Comparison of ENCODE assay signal across 1 cellular context in the genomic region with DNA sequence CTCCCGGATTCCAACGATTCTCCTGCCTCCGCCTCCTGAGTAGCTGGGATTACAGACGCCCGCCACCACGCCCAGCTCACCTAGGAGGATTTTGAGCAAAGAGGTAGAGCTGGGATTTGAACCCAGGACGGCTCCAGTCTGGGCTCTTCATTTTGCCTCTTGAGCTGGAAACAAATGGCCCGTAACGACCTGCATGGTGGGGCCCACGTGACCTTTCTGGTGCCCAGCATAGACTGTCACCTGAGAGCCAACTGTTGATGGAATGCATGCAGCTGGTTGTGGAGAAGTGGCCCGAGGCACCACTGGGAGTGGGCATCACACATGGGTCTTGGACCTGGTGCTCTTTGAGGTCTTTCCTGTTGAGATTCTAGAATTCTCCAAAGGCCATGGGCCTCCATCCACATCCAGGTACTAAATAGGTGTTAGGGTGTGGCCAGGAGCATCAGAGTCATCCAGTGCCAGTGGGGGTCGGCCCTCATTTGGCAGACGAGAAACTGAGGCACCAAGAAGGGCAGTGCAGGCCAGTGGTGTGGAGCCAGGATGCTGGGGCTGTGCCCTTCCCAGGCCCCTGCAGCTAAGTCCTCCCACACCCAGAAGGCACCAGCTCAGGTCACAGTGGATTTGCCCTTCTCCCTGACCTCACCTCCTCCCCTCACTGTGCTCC.
TF ChIP-seq lines count a peak whose summit lies in the region.

No MANE protein-coding gene starts in this region.

TF ChIP-seq in HEK293, 187 proteins besides CTCF, POLR2A, EP300 and RAD21 (continued from another document and continues in another):
- TF ChIP-seq ZNF341 (tag by site-specific recombination; IDR thresholded peaks at IDR 0.05; ENCODE audit: low read depth) (peak; percentile 82), ZBTB7A (tag by site-specific recombination; IDR thresholded peaks at IDR 0.05; ENCODE audit: low read depth) (no peak), ZFP41 (tag by site-specific recombination; IDR thresholded peaks at IDR 0.05; ENCODE audit: borderline replicate concordance) (no peak), ZNF658 (tag by site-specific recombination; IDR thresholded peaks at IDR 0.05) (no peak), ZNF354C (tag by site-specific recombination; IDR thresholded peaks at IDR 0.05; ENCODE audit: borderline replicate concordance, low read depth) (no peak), ZNF23 (tag by site-specific recombination; IDR thresholded peaks at IDR 0.05; ENCODE audit: borderline replicate concordance) (no peak), ZNF221 (tag by site-specific recombination; IDR thresholded peaks at IDR 0.05; ENCODE audit: borderline replicate concordance) (no peak), ZNF324 (tag by site-specific recombination; IDR thresholded peaks at IDR 0.05) (no peak), MYNN (tag by site-specific recombination; IDR thresholded peaks at IDR 0.05; ENCODE audit: borderline replicate concordance) (no peak), ZIC2 (tag by site-specific recombination; IDR thresholded peaks at IDR 0.05) (no peak), ZSCAN23 (tag by site-specific recombination; IDR thresholded peaks at IDR 0.05) (no peak), ZNF654 (tag by site-specific recombination; IDR thresholded peaks at IDR 0.05; ENCODE audit: low read depth) (no peak), ZNF76 (tag by site-specific recombination; IDR thresholded peaks at IDR 0.05; ENCODE audit: borderline replicate concordance, low read depth) (no peak), ZNF24 (tag by site-specific recombination; IDR thresholded peaks at IDR 0.05) (no peak), BCL11A (tag by site-specific recombination; IDR thresholded peaks at IDR 0.05; ENCODE audit: low read depth) (no peak), IKZF3 (tag by site-specific recombination; IDR thresholded peaks at IDR 0.05) (0 out of 2 replicates have a peak, but pooled peaks have one; percentile 11), WT1 (tag by site-specific recombination; IDR thresholded peaks at IDR 0.05) (no peak), SCRT1 (tag by site-specific recombination; IDR thresholded peaks at IDR 0.05; ENCODE audit: borderline replicate concordance) (0 out of 2 replicates have a peak, but pooled peaks have one; percentile 9), ZNF426 (tag by site-specific recombination; IDR thresholded peaks at IDR 0.05) (no peak), ZNF248 (tag by site-specific recombination; IDR thresholded peaks at IDR 0.05) (no peak), ZNF561 (tag by site-specific recombination; IDR thresholded peaks at IDR 0.05; ENCODE audit: borderline replicate concordance) (no peak), EGR2 (tag by site-specific recombination; IDR thresholded peaks at IDR 0.05; ENCODE audit: low read depth) (no peak), ZEB2 (tag by site-specific recombination; IDR thresholded peaks at IDR 0.05) (peak; percentile 63), ZNF37A (tag by site-specific recombination; IDR thresholded peaks at IDR 0.05) (no peak), ZNF423 (tag by site-specific recombination; IDR thresholded peaks at IDR 0.05) (no peak)
- TF ChIP-seq, protein P1, sequence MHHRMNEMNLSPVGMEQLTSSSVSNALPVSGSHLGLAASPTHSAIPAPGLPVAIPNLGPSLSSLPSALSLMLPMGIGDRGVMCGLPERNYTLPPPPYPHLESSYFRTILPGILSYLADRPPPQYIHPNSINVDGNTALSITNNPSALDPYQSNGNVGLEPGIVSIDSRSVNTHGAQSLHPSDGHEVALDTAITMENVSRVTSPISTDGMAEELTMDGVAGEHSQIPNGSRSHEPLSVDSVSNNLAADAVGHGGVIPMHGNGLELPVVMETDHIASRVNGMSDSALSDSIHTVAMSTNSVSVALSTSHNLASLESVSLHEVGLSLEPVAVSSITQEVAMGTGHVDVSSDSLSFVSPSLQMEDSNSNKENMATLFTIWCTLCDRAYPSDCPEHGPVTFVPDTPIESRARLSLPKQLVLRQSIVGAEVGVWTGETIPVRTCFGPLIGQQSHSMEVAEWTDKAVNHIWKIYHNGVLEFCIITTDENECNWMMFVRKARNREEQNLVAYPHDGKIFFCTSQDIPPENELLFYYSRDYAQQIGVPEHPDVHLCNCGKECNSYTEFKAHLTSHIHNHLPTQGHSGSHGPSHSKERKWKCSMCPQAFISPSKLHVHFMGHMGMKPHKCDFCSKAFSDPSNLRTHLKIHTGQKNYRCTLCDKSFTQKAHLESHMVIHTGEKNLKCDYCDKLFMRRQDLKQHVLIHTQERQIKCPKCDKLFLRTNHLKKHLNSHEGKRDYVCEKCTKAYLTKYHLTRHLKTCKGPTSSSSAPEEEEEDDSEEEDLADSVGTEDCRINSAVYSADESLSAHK (tag by site-specific recombination; IDR thresholded peaks at IDR 0.05) = no peak
- TF ChIP-seq, protein P2, sequence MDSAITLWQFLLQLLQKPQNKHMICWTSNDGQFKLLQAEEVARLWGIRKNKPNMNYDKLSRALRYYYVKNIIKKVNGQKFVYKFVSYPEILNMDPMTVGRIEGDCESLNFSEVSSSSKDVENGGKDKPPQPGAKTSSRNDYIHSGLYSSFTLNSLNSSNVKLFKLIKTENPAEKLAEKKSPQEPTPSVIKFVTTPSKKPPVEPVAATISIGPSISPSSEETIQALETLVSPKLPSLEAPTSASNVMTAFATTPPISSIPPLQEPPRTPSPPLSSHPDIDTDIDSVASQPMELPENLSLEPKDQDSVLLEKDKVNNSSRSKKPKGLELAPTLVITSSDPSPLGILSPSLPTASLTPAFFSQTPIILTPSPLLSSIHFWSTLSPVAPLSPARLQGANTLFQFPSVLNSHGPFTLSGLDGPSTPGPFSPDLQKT (IDR thresholded peaks at IDR 0.05; ENCODE audit: borderline replicate concordance, low read depth, low read length) = no peak
- TF ChIP-seq, protein P3, sequence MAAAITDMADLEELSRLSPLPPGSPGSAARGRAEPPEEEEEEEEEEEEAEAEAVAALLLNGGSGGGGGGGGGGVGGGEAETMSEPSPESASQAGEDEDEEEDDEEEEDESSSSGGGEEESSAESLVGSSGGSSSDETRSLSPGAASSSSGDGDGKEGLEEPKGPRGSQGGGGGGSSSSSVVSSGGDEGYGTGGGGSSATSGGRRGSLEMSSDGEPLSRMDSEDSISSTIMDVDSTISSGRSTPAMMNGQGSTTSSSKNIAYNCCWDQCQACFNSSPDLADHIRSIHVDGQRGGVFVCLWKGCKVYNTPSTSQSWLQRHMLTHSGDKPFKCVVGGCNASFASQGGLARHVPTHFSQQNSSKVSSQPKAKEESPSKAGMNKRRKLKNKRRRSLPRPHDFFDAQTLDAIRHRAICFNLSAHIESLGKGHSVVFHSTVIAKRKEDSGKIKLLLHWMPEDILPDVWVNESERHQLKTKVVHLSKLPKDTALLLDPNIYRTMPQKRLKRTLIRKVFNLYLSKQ (tag by site-specific recombination; IDR thresholded peaks at IDR 0.05; ENCODE audit: borderline replicate concordance) = no peak
- TF ChIP-seq, protein P4, sequence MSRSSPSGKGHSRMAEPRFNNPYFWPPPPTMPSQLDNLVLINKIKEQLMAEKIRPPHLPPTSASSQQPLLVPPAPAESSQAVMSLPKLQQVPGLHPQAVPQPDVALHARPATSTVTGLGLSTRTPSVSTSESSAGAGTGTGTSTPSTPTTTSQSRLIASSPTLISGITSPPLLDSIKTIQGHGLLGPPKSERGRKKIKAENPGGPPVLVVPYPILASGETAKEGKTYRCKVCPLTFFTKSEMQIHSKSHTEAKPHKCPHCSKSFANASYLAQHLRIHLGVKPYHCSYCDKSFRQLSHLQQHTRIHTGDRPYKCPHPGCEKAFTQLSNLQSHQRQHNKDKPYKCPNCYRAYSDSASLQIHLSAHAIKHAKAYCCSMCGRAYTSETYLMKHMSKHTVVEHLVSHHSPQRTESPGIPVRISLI (tag by site-specific recombination; IDR thresholded peaks at IDR 0.05) = peak; percentile 5; the same call in 1 of the 2 replicates
- TF ChIP-seq, protein P5, sequence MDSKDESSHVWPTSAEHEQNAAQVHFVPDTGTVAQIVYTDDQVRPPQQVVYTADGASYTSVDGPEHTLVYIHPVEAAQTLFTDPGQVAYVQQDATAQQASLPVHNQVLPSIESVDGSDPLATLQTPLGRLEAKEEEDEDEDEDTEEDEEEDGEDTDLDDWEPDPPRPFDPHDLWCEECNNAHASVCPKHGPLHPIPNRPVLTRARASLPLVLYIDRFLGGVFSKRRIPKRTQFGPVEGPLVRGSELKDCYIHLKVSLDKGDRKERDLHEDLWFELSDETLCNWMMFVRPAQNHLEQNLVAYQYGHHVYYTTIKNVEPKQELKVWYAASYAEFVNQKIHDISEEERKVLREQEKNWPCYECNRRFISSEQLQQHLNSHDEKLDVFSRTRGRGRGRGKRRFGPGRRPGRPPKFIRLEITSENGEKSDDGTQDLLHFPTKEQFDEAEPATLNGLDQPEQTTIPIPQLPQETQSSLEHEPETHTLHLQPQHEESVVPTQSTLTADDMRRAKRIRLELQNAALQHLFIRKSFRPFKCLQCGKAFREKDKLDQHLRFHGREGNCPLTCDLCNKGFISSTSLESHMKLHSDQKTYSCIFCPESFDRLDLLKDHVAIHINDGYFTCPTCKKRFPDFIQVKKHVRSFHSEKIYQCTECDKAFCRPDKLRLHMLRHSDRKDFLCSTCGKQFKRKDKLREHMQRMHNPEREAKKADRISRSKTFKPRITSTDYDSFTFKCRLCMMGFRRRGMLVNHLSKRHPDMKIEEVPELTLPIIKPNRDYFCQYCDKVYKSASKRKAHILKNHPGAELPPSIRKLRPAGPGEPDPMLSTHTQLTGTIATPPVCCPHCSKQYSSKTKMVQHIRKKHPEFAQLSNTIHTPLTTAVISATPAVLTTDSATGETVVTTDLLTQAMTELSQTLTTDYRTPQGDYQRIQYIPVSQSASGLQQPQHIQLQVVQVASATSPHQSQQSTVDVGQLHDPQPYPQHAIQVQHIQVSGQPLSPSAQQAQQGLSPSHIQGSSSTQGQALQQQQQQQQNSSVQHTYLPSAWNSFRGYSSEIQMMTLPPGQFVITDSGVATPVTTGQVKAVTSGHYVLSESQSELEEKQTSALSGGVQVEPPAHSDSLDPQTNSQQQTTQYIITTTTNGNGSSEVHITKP (tag by site-specific recombination; IDR thresholded peaks at IDR 0.05) = peak; percentile 75
- TF ChIP-seq, protein P6, sequence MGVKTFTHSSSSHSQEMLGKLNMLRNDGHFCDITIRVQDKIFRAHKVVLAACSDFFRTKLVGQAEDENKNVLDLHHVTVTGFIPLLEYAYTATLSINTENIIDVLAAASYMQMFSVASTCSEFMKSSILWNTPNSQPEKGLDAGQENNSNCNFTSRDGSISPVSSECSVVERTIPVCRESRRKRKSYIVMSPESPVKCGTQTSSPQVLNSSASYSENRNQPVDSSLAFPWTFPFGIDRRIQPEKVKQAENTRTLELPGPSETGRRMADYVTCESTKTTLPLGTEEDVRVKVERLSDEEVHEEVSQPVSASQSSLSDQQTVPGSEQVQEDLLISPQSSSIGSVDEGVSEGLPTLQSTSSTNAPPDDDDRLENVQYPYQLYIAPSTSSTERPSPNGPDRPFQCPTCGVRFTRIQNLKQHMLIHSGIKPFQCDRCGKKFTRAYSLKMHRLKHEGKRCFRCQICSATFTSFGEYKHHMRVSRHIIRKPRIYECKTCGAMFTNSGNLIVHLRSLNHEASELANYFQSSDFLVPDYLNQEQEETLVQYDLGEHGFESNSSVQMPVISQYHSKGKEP (tag by site-specific recombination; IDR thresholded peaks at IDR 0.05) = no peak
- TF ChIP-seq, protein P7, sequence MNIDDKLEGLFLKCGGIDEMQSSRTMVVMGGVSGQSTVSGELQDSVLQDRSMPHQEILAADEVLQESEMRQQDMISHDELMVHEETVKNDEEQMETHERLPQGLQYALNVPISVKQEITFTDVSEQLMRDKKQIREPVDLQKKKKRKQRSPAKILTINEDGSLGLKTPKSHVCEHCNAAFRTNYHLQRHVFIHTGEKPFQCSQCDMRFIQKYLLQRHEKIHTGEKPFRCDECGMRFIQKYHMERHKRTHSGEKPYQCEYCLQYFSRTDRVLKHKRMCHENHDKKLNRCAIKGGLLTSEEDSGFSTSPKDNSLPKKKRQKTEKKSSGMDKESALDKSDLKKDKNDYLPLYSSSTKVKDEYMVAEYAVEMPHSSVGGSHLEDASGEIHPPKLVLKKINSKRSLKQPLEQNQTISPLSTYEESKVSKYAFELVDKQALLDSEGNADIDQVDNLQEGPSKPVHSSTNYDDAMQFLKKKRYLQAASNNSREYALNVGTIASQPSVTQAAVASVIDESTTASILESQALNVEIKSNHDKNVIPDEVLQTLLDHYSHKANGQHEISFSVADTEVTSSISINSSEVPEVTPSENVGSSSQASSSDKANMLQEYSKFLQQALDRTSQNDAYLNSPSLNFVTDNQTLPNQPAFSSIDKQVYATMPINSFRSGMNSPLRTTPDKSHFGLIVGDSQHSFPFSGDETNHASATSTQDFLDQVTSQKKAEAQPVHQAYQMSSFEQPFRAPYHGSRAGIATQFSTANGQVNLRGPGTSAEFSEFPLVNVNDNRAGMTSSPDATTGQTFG (tag by site-specific recombination; IDR thresholded peaks at IDR 0.05; ENCODE audit: borderline replicate concordance) = no peak
- TF ChIP-seq, protein P8, sequence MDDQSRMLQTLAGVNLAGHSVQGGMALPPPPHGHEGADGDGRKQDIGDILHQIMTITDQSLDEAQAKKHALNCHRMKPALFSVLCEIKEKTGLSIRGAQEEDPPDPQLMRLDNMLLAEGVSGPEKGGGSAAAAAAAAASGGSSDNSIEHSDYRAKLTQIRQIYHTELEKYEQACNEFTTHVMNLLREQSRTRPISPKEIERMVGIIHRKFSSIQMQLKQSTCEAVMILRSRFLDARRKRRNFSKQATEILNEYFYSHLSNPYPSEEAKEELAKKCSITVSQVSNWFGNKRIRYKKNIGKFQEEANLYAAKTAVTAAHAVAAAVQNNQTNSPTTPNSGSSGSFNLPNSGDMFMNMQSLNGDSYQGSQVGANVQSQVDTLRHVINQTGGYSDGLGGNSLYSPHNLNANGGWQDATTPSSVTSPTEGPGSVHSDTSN (CRISPR knock-in tag; IDR thresholded peaks at IDR 0.05) = no peak
- TF ChIP-seq, protein P9, sequence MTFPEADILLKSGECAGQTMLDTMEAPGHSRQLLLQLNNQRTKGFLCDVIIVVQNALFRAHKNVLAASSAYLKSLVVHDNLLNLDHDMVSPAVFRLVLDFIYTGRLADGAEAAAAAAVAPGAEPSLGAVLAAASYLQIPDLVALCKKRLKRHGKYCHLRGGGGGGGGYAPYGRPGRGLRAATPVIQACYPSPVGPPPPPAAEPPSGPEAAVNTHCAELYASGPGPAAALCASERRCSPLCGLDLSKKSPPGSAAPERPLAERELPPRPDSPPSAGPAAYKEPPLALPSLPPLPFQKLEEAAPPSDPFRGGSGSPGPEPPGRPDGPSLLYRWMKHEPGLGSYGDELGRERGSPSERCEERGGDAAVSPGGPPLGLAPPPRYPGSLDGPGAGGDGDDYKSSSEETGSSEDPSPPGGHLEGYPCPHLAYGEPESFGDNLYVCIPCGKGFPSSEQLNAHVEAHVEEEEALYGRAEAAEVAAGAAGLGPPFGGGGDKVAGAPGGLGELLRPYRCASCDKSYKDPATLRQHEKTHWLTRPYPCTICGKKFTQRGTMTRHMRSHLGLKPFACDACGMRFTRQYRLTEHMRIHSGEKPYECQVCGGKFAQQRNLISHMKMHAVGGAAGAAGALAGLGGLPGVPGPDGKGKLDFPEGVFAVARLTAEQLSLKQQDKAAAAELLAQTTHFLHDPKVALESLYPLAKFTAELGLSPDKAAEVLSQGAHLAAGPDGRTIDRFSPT (tag by site-specific recombination; IDR thresholded peaks at IDR 0.05) = peak; percentile 55
- TF ChIP-seq, protein P10, sequence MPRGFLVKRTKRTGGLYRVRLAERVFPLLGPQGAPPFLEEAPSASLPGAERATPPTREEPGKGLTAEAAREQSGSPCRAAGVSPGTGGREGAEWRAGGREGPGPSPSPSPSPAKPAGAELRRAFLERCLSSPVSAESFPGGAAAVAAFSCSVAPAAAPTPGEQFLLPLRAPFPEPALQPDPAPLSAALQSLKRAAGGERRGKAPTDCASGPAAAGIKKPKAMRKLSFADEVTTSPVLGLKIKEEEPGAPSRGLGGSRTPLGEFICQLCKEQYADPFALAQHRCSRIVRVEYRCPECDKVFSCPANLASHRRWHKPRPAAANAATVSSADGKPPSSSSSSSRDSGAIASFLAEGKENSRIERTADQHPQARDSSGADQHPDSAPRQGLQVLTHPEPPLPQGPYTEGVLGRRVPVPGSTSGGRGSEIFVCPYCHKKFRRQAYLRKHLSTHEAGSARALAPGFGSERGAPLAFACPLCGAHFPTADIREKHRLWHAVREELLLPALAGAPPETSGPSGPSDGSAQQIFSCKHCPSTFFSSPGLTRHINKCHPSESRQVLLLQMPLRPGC (tag by site-specific recombination; IDR thresholded peaks at IDR 0.05) = no peak
